In genomic region chr1:89881415-89882058, GRCh38 we compare ENCODE assay signal across 19 cellular contexts.
DNase-seq lines count a peak whose midpoint lies in the region; ATAC-seq, FAIRE-seq and TF ChIP-seq lines count a peak whose summit lies in the region.
"Had no signal": no experiment of that assay in that cellular context is flagged by ENCODE, and none has a peak within 500 bp of the region (broad histone marks: within the 10 kb centered on the region; RNA-seq: fewer than 3 reads in every experiment).

No MANE protein-coding gene starts in this region.

- no peaks in the 10 kb centered on the region for H3K27me3 ChIP-seq in OCI-LY3 (ENCODE audit: low read depth, low read length)
- H3K27me3 ChIP-seq: heart right ventricle had no signal

- no peaks in the 10 kb centered on the region for H3K36me3 ChIP-seq in OCI-LY3 (replicated peaks; ENCODE audit: low read depth, low read length)
- H3K36me3 ChIP-seq: heart right ventricle had no signal

- H3K36me3 Mint-ChIP-seq in activated T-cell treated with anti-CD3 and anti-CD28 coated beads, Interleukin-2, amount 50 U/mL, for 24 hours (ENCODE audit: low read depth), result peaks cover 78% of the 10 kb centered on the region
- H3K36me3 Mint-ChIP-seq in type B pancreatic cell, result peaks cover 9% of the 10 kb centered on the region

- peaks cover 6% of the 10 kb centered on the region for H3K79me2 ChIP-seq in OCI-LY3 (ENCODE audit: low read length)

- H3K4me1 ChIP-seq in OCI-LY3 (ENCODE audit: low read length), result peaks cover 15% of the 10 kb centered on the region

- H3K27ac Mint-ChIP-seq in activated T-cell treated with anti-CD3 and anti-CD28 coated beads, Interleukin-2, amount 50 U/mL, for 24 hours, result peak overlapping the region; percentile 32
- no peak overlapping the region for H3K27ac Mint-ChIP-seq in type B pancreatic cell
- H3K27ac Mint-ChIP-seq: CD4-positive, alpha-beta T cell had no signal

- TF ChIP-seq CTCF in OCI-LY3 (IDR thresholded peaks at IDR 0.05; ENCODE audit: low read depth, low read length) (no peak), type B pancreatic cell (conservative IDR thresholded peaks at IDR 0.05) (no peak)

- ATAC-seq in left lobe of liver, result peak; percentile 77
- ATAC-seq in GM18511 (IDR thresholded peaks at IDR 0.05; ENCODE audit: unreplicated experiment), result no peak

- no peak overlapping the region for H2AFZ ChIP-seq in OCI-LY3 (ENCODE audit: low read depth, low read length)

- peak overlapping the region; percentile 29; the same call in 1 of the 2 replicates for H3K27ac ChIP-seq in OCI-LY3 (ENCODE audit: low read length)
- H3K27ac ChIP-seq: heart right ventricle had no signal

- FAIRE-seq in GM12892 (lab: Jason Lieb, UNC), result peak; percentile 54
- FAIRE-seq: urothelium cell line had no signal

- TF ChIP-seq POLR2A in GM12892 (IDR thresholded peaks at IDR 0.05; ENCODE audit: low read depth, low read length), result no peak

- peaks cover 9% of the 10 kb centered on the region for H3K9me3 Mint-ChIP-seq in activated T-cell treated with anti-CD3 and anti-CD28 coated beads, Interleukin-2, amount 50 U/mL, for 24 hours
- peaks cover 9% of the 10 kb centered on the region for H3K9me3 Mint-ChIP-seq in type B pancreatic cell
- H3K9me3 Mint-ChIP-seq: CD4-positive, alpha-beta T cell; central memory CD8-positive, alpha-beta T cell had no signal

- H3K4me3 Mint-ChIP-seq in activated T-cell treated with anti-CD3 and anti-CD28 coated beads, Interleukin-2, amount 50 U/mL, for 24 hours, result no peak overlapping the region
- H3K4me3 Mint-ChIP-seq in type B pancreatic cell, result no peak overlapping the region
- H3K4me3 Mint-ChIP-seq: CD4-positive, alpha-beta T cell; central memory CD8-positive, alpha-beta T cell had no signal

- no peak for DNase-seq in activated T-cell treated with anti-CD3 and anti-CD28 coated beads, Interleukin-2, amount 50 U/mL, for 24 hours
- DNase-seq in activated T-cell treated with anti-CD3 and anti-CD28 coated beads, Interleukin-2, amount 50 U/mL, for 1 hour, result no peak
- DNase-seq in GM12892 (ENCODE audit: insufficient read length) (no peak), left lobe of liver (ENCODE audit: low spot score) (no peak), type B pancreatic cell (ENCODE audit: extremely low spot score, unreplicated experiment) (no peak), ureter (ENCODE audit: low spot score) (no peak)
- DNase-seq: activated CD4-positive, alpha-beta T cell treated with anti-CD3 and anti-CD28 coated beads for 1 hour; amygdala; CD4-positive, alpha-beta T cell; DND-41; heart right ventricle; islet precursor cell; NCI-H1694 treated with DMSO at 0.1 percent for 48 hours; NCI-H2227 treated with DMSO at 0.1 percent for 48 hours; SHP77 treated with DMSO at 0.1 percent for 48 hours had no signal

- peaks cover 62% of the 10 kb centered on the region for H3K4me1 Mint-ChIP-seq in activated T-cell treated with anti-CD3 and anti-CD28 coated beads, Interleukin-2, amount 50 U/mL, for 24 hours (ENCODE audit: low read depth)
- peaks cover 19% of the 10 kb centered on the region for H3K4me1 Mint-ChIP-seq in type B pancreatic cell (ENCODE audit: unreplicated experiment)

- H3K4me2 ChIP-seq in OCI-LY3 (ENCODE audit: low read length), result peak overlapping the region; percentile 33

- no peaks in the 10 kb centered on the region for H3K9me3 ChIP-seq in OCI-LY3 (ENCODE audit: insufficient read depth, low read length)

- H3K4me3 ChIP-seq in OCI-LY3 (ENCODE audit: low read length), result peak overlapping the region; percentile 12; the same call in 1 of the 2 replicates
- H3K4me3 ChIP-seq: heart right ventricle had no signal

- peaks cover 10% of the 10 kb centered on the region; the same call in 1 of the 2 replicates for H4K20me1 ChIP-seq in OCI-LY3 (ENCODE audit: insufficient read depth, low read length)

- H3K9ac ChIP-seq in OCI-LY3 (ENCODE audit: low read length), result no peak overlapping the region; the same call in 1 of the 2 replicates

- no peaks in the 10 kb centered on the region for H3K27me3 Mint-ChIP-seq in activated T-cell treated with anti-CD3 and anti-CD28 coated beads, Interleukin-2, amount 50 U/mL, for 24 hours
- no peaks in the 10 kb centered on the region for H3K27me3 Mint-ChIP-seq in type B pancreatic cell
- H3K27me3 Mint-ChIP-seq: CD4-positive, alpha-beta T cell; central memory CD8-positive, alpha-beta T cell had no signal
